Comparison of ENCODE assay signal across 8 cellular contexts in genomic region chrX:132022115-132022862, GRCh38. TPM values are rescaled to one million over a fixed set of nuclear protein-coding genes. Genes with fewer than 3 reads are reported as not detected.
DNase-seq lines count a peak whose midpoint lies in the region; ATAC-seq and TF ChIP-seq lines count a peak whose summit lies in the region.

No MANE protein-coding gene starts in this region.

- H3K27ac Mint-ChIP-seq in CD4-positive, CD25-positive, alpha-beta regulatory T cell: peak overlapping the region in 1 of 3 donors; percentile 91

- H3K4me1 ChIP-seq in CD4-positive, CD25-positive, alpha-beta regulatory T cell (ENCODE audit: control insufficient read depth, insufficient read depth, low read length, poor library complexity, severe bottlenecking): peaks cover 9% of the 10 kb centered on the region
- peaks cover 2 to 12% (median 8%) of the 10 kb centered on the region in 4 donors for H3K4me1 ChIP-seq in liver (ENCODE audit: control insufficient read depth in 4 of 4, insufficient read depth in 4 of 4, low read length in 3 of 4)
- H3K4me1 ChIP-seq in vagina: peaks cover 8% of the 10 kb centered on the region

- TF ChIP-seq POLR2A in vagina (IDR thresholded peaks at IDR 0.05): no peak

- in situ Hi-C loops in brain microvascular endothelial cell (cut with HindIII; ENCODE audit: low pct_ligation_motif_present, low sequenced_read_pairs): no loop called here

- no peaks in the 10 kb centered on the region for H3K9me3 Mint-ChIP-seq in CD4-positive, CD25-positive, alpha-beta regulatory T cell

- no peaks in the 10 kb centered on the region for H3K9me3 ChIP-seq in CD4-positive, CD25-positive, alpha-beta regulatory T cell (ENCODE audit: control insufficient read depth in 2 of 2, low read length in 2 of 2)
- no peaks in the 10 kb centered on the region for H3K9me3 ChIP-seq in liver (ENCODE audit: control insufficient read depth in 4 of 4, low read length in 3 of 4)
- H3K9me3 ChIP-seq in vagina: no peaks in the 10 kb centered on the region

- 8% methylated on average over 19 of the region's 19 CpGs for WGBS in liver

- H3K4me1 Mint-ChIP-seq in CD4-positive, CD25-positive, alpha-beta regulatory T cell: peaks cover 7 to 25% (median 11%) of the 10 kb centered on the region in 4 donors

- no peaks in the 10 kb centered on the region for H3K27me3 ChIP-seq in CD4-positive, CD25-positive, alpha-beta regulatory T cell (ENCODE audit: control insufficient read depth, insufficient read depth, low read length)
- H3K27me3 ChIP-seq in brain microvascular endothelial cell (replicated peaks): no peaks in the 10 kb centered on the region
- no peaks in the 10 kb centered on the region for H3K27me3 ChIP-seq in liver (ENCODE audit: control insufficient read depth in 4 of 4, insufficient read depth in 4 of 4, low read length in 3 of 4)
- no peaks in the 10 kb centered on the region for H3K27me3 ChIP-seq in vagina

- peak in 1 of 2 donors; percentile 10 for ATAC-seq in CD4-positive, CD25-positive, alpha-beta regulatory T cell (ENCODE audit: low read depth in 2 of 2)
- ATAC-seq in GM19438 (IDR thresholded peaks at IDR 0.05; ENCODE audit: low read depth, unreplicated experiment) (peak; percentile 22), HG03045 (IDR thresholded peaks at IDR 0.05; ENCODE audit: unreplicated experiment) (no peak)

- no peaks in the 10 kb centered on the region for H3K27me3 Mint-ChIP-seq in CD4-positive, CD25-positive, alpha-beta regulatory T cell

- peak overlapping the region in 1 of 2 donors; percentile 12 for H3K9ac ChIP-seq in liver (ENCODE audit: low read depth in 1 of 2, low read length in 2 of 2)

- intact Hi-C loops in vagina (cut with DNase I): no loop called here

- peak overlapping the region; percentile 93 to 97 (median 95) for H3K4me3 Mint-ChIP-seq in CD4-positive, CD25-positive, alpha-beta regulatory T cell

- H3K36me3 Mint-ChIP-seq in CD4-positive, CD25-positive, alpha-beta regulatory T cell: peaks cover under 1% of the 10 kb centered on the region

- peak overlapping the region; percentile 51 for H3K27ac ChIP-seq in CD4-positive, CD25-positive, alpha-beta regulatory T cell (ENCODE audit: insufficient read depth, low read length, poor library complexity, severe bottlenecking)
- H3K27ac ChIP-seq in brain microvascular endothelial cell: no peak overlapping the region
- H3K27ac ChIP-seq in liver (ENCODE audit: low read depth in 1 of 2, low read length in 2 of 2): no peak overlapping the region
- peak overlapping the region; percentile 53 for H3K27ac ChIP-seq in vagina

- peak; percentile 19 to 29 for TF ChIP-seq RAD21 in liver (IDR thresholded peaks at IDR 0.05)

- TF ChIP-seq CTCF in brain microvascular endothelial cell (IDR thresholded peaks at IDR 0.05; ENCODE audit: low read depth, low read length, missing control alignments): peak; percentile 52
- no peak for TF ChIP-seq CTCF in liver (IDR thresholded peaks at IDR 0.05; ENCODE audit: low read depth, low read length, missing input control)
- peak in 1 of 3 experiments; percentile 16 for TF ChIP-seq CTCF in vagina (IDR thresholded peaks at IDR 0.05)

- H3K36me3 ChIP-seq in CD4-positive, CD25-positive, alpha-beta regulatory T cell (ENCODE audit: control insufficient read depth, insufficient read depth, low read length): no peaks in the 10 kb centered on the region
- H3K36me3 ChIP-seq in brain microvascular endothelial cell (replicated peaks): no peaks in the 10 kb centered on the region
- no peaks in the 10 kb centered on the region for H3K36me3 ChIP-seq in liver (ENCODE audit: control insufficient read depth in 4 of 4, insufficient read depth in 3 of 4, low read depth in 1 of 4, low read length in 3 of 4)
- no peaks in the 10 kb centered on the region for H3K36me3 ChIP-seq in vagina

- H3K4me3 ChIP-seq in CD4-positive, CD25-positive, alpha-beta regulatory T cell (ENCODE audit: low read depth, low read length): peak overlapping the region; percentile 81
- H3K4me3 ChIP-seq in brain microvascular endothelial cell (ENCODE audit: low read depth, low read length) (peak overlapping the region; percentile 68), liver (ENCODE audit: low read depth in 1 of 3, low read length in 3 of 3) (peak overlapping the region; percentile 20 to 74 (median 69)), vagina (peak overlapping the region; percentile 55 to 59)

- DNase-seq in CD4-positive, CD25-positive, alpha-beta regulatory T cell: peak in 2 of 3 donors; percentile 33 to 55
- DNase-seq in NAMALWA (ENCODE audit: low spot score) (peak; percentile 67), brain microvascular endothelial cell (no peak), vagina (ENCODE audit: extremely low spot score in 2 of 2) (no peak), HK-2 (ENCODE audit: unreplicated experiment) (no peak)

TF ChIP-seq in liver, 16 proteins besides CTCF, POLR2A, EP300 and RAD21:
- TF ChIP-seq YY1 (IDR thresholded peaks at IDR 0.05) (no peak), EGR1 (IDR thresholded peaks at IDR 0.05; ENCODE audit: low read depth in 2 of 2) (no peak), HNF4A (conservative IDR thresholded peaks at IDR 0.05) (no peak), ATF3 (IDR thresholded peaks at IDR 0.05) (no peak), SP1 (IDR thresholded peaks at IDR 0.05) (no peak), ZBTB33 (IDR thresholded peaks at IDR 0.05) (no peak), RXRA (IDR thresholded peaks at IDR 0.05) (no peak), TAF1 (conservative IDR thresholded peaks at IDR 0.05) (no peak), REST (IDR thresholded peaks at IDR 0.05) (no peak), JUND (IDR thresholded peaks at IDR 0.05) (no peak), NR2F2 (IDR thresholded peaks at IDR 0.05) (no peak), FOXA1 (IDR thresholded peaks at IDR 0.05) (no peak), FOXA2 (IDR thresholded peaks at IDR 0.05) (no peak), MAX (IDR thresholded peaks at IDR 0.05) (no peak), GABPA (IDR thresholded peaks at IDR 0.05 in 1 of 2, conservative IDR thresholded peaks at IDR 0.05 in 1 of 2) (no peak), HNF4G (IDR thresholded peaks at IDR 0.05) (no peak)
TF ChIP-seq in liver: peak in this region for 0.

RNA-seq across cellular contexts. Expression of gene STK26, which starts 0.8 kb away (rescaled TPM):
- 18.4 TPM for total RNA-seq in CD4-positive, CD25-positive, alpha-beta regulatory T cell
- 10 to 100 TPM; 19.1 to 29.6 (median 23.6) TPM for polyA plus RNA-seq in CD4-positive, CD25-positive, alpha-beta regulatory T cell
- 10 to 100 TPM in 1 of 2 donors, 1 to 10 TPM in 1; 3.3 to 16.9 TPM for total RNA-seq in liver
- polyA plus RNA-seq in liver: 1 to 10 TPM; 2.0 to 3.4 TPM
- 18.9 TPM for total RNA-seq in vagina

Comparison
In these comparisons a context has a peak if more than half of its experiments do, and no peak if none do; other contexts are left out.
1. DNase-seq: peak in CD4-positive, CD25-positive, alpha-beta regulatory T cell (2 of 3) and NAMALWA (single experiment); none in brain microvascular endothelial cell (single experiment), vagina (0 of 2) and HK-2 (single experiment).
2. H3K27ac ChIP-seq: peak in CD4-positive, CD25-positive, alpha-beta regulatory T cell (single experiment) and vagina (single experiment); none in brain microvascular endothelial cell (single experiment) and liver (0 of 2).
3. Peak in every context shown above with its lines, with median percentiles within 50 percentile points of each other: H3K4me3 ChIP-seq.